In the genomic region with DNA sequence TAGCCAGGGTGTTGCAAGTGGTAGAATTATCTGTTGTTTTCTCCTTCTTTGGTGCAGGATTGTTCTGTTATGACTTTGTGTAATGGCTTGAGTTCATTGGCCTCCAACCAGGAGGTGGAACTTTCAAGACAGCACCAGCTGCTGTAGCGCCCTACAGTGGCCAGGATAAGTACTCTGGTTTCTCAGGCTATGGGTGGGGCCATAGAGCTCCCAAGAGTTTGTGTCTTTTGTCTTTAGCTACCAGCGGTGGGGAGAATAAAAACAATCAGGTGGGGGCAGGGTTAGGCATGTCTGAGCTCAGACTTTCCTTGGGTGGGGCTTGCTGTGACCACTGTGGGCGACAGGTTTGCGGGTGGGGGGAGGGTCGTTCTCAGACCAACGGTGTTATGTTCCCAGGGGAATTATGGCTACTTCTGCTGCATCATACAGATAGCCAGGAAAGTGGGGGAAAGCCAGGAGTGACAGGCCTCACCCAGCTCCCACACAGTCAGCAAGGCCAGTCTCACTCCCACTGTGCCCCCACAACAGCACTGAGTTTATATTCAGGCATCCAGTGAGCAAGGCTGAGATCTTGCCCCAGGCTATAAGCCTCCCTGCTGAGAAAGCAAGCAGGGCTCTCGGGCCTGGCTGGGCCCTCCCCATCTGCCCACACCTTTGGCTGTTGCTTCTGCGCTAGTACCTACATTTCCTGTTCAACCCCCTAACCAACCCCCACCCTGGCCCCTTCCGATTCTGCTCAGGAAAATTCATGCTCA, we compare ENCODE assay signal across 1 cellular context.
TF ChIP-seq lines count a peak whose summit lies in the region.

No MANE protein-coding gene starts in this region.

TF ChIP-seq in HCT116, 20 proteins besides CTCF, POLR2A, EP300 and RAD21 (continued from another document):
- TF ChIP-seq, protein P1, sequence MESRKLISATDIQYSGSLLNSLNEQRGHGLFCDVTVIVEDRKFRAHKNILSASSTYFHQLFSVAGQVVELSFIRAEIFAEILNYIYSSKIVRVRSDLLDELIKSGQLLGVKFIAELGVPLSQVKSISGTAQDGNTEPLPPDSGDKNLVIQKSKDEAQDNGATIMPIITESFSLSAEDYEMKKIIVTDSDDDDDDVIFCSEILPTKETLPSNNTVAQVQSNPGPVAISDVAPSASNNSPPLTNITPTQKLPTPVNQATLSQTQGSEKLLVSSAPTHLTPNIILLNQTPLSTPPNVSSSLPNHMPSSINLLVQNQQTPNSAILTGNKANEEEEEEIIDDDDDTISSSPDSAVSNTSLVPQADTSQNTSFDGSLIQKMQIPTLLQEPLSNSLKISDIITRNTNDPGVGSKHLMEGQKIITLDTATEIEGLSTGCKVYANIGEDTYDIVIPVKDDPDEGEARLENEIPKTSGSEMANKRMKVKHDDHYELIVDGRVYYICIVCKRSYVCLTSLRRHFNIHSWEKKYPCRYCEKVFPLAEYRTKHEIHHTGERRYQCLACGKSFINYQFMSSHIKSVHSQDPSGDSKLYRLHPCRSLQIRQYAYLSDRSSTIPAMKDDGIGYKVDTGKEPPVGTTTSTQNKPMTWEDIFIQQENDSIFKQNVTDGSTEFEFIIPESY (IDR thresholded peaks at IDR 0.05; ENCODE audit: extremely low read depth, insufficient replicate concordance, low read length): no peak
- no peak for TF ChIP-seq SIN3A (IDR thresholded peaks at IDR 0.05; ENCODE audit: low read depth)
